In genomic region chr6:130262008-130262407, GRCh38 we compare ENCODE assay signal across 1 cellular context.
TF ChIP-seq lines count a peak whose summit lies in the region.

No MANE protein-coding gene starts in this region.

TF ChIP-seq in GM12878, 131 proteins besides CTCF, POLR2A, EP300 and RAD21:
- TF ChIP-seq FOS (IDR thresholded peaks at IDR 0.05; ENCODE audit: borderline replicate concordance, extremely low read depth, insufficient read length) (no peak), RELB (IDR thresholded peaks at IDR 0.05; ENCODE audit: low read depth) (no peak), PML (IDR thresholded peaks at IDR 0.05; ENCODE audit: low read length) (no peak)
TF ChIP-seq in GM12878: peak in this region for 0.
